ENCODE assay signal across 8 cellular contexts in the genomic region with DNA sequence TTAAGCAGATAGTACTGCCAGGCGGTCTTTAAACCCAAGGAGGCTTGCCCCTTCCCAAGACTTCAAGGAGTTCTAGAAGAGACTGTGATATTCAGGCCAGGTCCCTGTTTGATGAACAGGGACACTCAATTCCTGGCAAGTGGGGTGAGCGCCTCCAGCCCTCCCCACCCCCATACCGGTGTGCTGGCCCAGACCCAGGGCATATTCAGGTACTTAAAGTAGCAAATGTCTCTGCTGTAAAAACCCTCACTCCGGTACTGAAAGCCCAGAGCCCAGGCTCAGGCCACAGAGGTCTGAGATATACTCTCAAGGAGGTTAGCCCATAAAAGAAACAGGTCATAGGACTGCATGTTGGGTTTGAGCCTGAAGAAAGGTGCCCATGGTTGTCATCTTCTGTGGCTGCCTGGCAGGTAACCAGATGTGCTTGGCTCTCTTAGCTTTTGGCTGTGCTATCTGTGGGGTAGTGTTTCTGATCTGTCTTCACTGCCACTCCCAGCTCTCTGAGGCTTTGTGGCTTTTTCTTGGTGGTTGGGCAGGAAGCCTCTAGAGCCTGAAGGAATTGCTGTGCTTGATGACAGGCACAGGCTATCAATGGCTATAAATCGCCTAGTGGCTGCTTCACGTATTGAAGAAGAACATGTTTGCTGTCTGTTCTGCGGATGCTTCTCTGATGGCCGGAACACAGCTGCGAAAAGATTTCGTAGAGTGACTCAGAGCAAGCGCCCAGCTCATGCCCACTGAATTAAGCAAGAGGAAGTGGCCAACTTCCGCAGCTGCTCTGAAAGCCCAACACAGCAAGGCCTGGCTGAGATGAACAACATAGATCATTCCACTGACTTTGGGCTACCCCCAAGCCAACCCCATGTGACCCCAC.
DNase-seq lines count a peak whose midpoint lies in the region; ATAC-seq and TF ChIP-seq lines count a peak whose summit lies in the region.

No MANE protein-coding gene starts in this region.

- WGBS in body of pancreas, 2 donors: 78 to 80% methylated on average over 11 to 12 of the region's 12 CpGs
- 35 to 52% methylated on average over 12 of the region's 12 CpGs for whole genome bisulfite sequencing in lung, 2 donors

- no peaks in the 10 kb centered on the region for H3K36me3 ChIP-seq in body of pancreas (replicated peaks in 1 of 2; ENCODE audit: insufficient read depth in 1 of 2, low read depth in 2 of 2)
- H3K36me3 ChIP-seq in lung (ENCODE audit: control insufficient read depth in 2 of 2, insufficient read depth in 2 of 2, low read length in 2 of 2): no peaks in the 10 kb centered on the region

- intact Hi-C loops in body of pancreas (cut with DNase I): no loop called here

- no peak overlapping the region for H3K4me3 ChIP-seq in body of pancreas
- no peak overlapping the region for H3K4me3 ChIP-seq in lung

- H3K27ac ChIP-seq in body of pancreas (peak overlapping the region in 2 of 4 donors; percentile 4 to 51), lung (ENCODE audit: low read depth in 1 of 2, low read length in 1 of 2) (peak overlapping the region in 1 of 2 donors; percentile 90)

- peaks cover 15% of the 10 kb centered on the region for H3K4me1 ChIP-seq in body of pancreas
- peaks cover 4 to 10% of the 10 kb centered on the region in 2 donors for H3K4me1 ChIP-seq in lung (ENCODE audit: control insufficient read depth in 2 of 2, insufficient read depth in 2 of 2, low read length in 2 of 2)

- peak in 1 of 7 experiments; percentile 19 for TF ChIP-seq CTCF in body of pancreas (IDR thresholded peaks at IDR 0.05)
- peak; percentile 3 for TF ChIP-seq CTCF in lung (IDR thresholded peaks at IDR 0.05; ENCODE audit: control extremely low read depth, extremely low read depth)

- peak; percentile 94 for ATAC-seq in GM18907 (IDR thresholded peaks at IDR 0.05; ENCODE audit: unreplicated experiment)
- peak; percentile 89 for ATAC-seq in HG03139 (IDR thresholded peaks at IDR 0.05; ENCODE audit: unreplicated experiment)
- peak; percentile 35 for ATAC-seq in body of pancreas
- ATAC-seq in lung (ENCODE audit: insufficient read depth, low FRiP score): peak; percentile 84

- TF ChIP-seq POLR2A in body of pancreas (IDR thresholded peaks at IDR 0.05): no peak

- H3K27me3 ChIP-seq in body of pancreas (no peaks in the 10 kb centered on the region), lung (ENCODE audit: control insufficient read depth, insufficient read depth) (no peaks in the 10 kb centered on the region)

- DNase-seq in T-helper 9 cell: peak; percentile 49
- DNase-seq in body of pancreas: peak in 2 of 4 donors; percentile 24 to 75
- DNase-seq in lung (ENCODE audit: low spot score): peak; percentile 65
- DNase-seq in stimulated activated CD8-positive, alpha-beta memory T cell treated with anti-CD3 and anti-CD28 coated beads, Interleukin-4, amount 100 ng/mL, for 1 hour (ENCODE audit: low read depth in 2 of 2, low spot score in 1 of 2): peak; percentile 43 to 59
- DNase-seq in NCI-H2029 treated with DMSO at 0.1 percent for 48 hours (lab: John Stamatoyannopoulos, UW): no peak
- no peak for DNase-seq in HK-2 (ENCODE audit: unreplicated experiment)

- H3K9me3 ChIP-seq in body of pancreas: peaks cover 0 to 5% (median 0%) of the 10 kb centered on the region in 3 donors
- peaks cover 0 to 2% of the 10 kb centered on the region in 2 donors for H3K9me3 ChIP-seq in lung (ENCODE audit: control insufficient read depth in 2 of 2, insufficient read depth in 1 of 2, low read length in 1 of 2)

Comparison
In these comparisons a context has a peak if more than half of its experiments do, and no peak if none do; other contexts are left out.
1. ATAC-seq: peak in every context shown above with its lines; median percentile 94 in GM18907; 89 in HG03139; 84 in lung; 35 in body of pancreas.
2. DNase-seq: peak in T-helper 9 cell (single experiment), lung (single experiment) and stimulated activated CD8-positive, alpha-beta memory T cell treated with anti-CD3 and anti-CD28 coated beads, Interleukin-4, amount 100 ng/mL, for 1 hour (2 of 2); none in NCI-H2029 treated with DMSO at 0.1 percent for 48 hours (single experiment) and HK-2 (single experiment).